ENCODE assay signal across 20 cellular contexts in genomic region chr17:59424331-59424730, GRCh38.
DNase-seq lines count a peak whose midpoint lies in the region; ATAC-seq, FAIRE-seq and TF ChIP-seq lines count a peak whose summit lies in the region.
"Had no signal": no experiment of that assay in that cellular context is flagged by ENCODE, and none has a peak within 500 bp of the region (broad histone marks: within the 10 kb centered on the region; RNA-seq: fewer than 3 reads in every experiment).

No MANE protein-coding gene starts in this region.

- H3K9ac ChIP-seq in astrocyte (ENCODE audit: low read length) = no peak overlapping the region
- no peak overlapping the region for H3K9ac ChIP-seq in parathyroid adenoma
- H3K9ac ChIP-seq: neural progenitor cell had no signal

- no peak for TF ChIP-seq CTCF in astrocyte (IDR thresholded peaks at IDR 0.05; ENCODE audit: insufficient read depth, low read depth, low read length)
- TF ChIP-seq CTCF in parathyroid adenoma (IDR thresholded peaks at IDR 0.05) = no peak
- TF ChIP-seq CTCF in left lung (IDR thresholded peaks at IDR 0.05) = no peak

- no peaks in the 10 kb centered on the region for H4K20me1 ChIP-seq in astrocyte (ENCODE audit: insufficient read depth, low read length)

- H3K4me1 Mint-ChIP-seq in astrocyte (ENCODE audit: low read depth, unreplicated experiment) = peaks cover 51% of the 10 kb centered on the region

- H3K79me2 ChIP-seq in ACC112 (ENCODE audit: control insufficient read depth, insufficient read depth, low read length, unreplicated experiment) (no peaks in the 10 kb centered on the region), astrocyte (ENCODE audit: insufficient read depth, low read length) (no peaks in the 10 kb centered on the region), parathyroid adenoma (no peaks in the 10 kb centered on the region)

- no peaks in the 10 kb centered on the region for H3K36me3 ChIP-seq in ACC112 (ENCODE audit: insufficient read depth, low read length)
- no peaks in the 10 kb centered on the region for H3K36me3 ChIP-seq in astrocyte (ENCODE audit: insufficient read depth, low read length)
- no peaks in the 10 kb centered on the region for H3K36me3 ChIP-seq in parathyroid adenoma (ENCODE audit: control insufficient read depth, insufficient read depth, low read length)
- no peaks in the 10 kb centered on the region for H3K36me3 ChIP-seq in left lung
- H3K36me3 ChIP-seq: lower lobe of right lung, neural progenitor cell, upper lobe of right lung had no signal

- H3K27me3 ChIP-seq in ACC112 (ENCODE audit: insufficient read depth, low read length) (no peaks in the 10 kb centered on the region), astrocyte (ENCODE audit: insufficient read depth, low read length) (no peaks in the 10 kb centered on the region), parathyroid adenoma (ENCODE audit: control insufficient read depth, insufficient read depth, low read length) (no peaks in the 10 kb centered on the region), left lung (no peaks in the 10 kb centered on the region)
- H3K27me3 ChIP-seq: neural progenitor cell, upper lobe of right lung had no signal

- no peak for DNase-seq in astrocyte (ENCODE audit: low read depth)
- DNase-seq in left cardiac atrium = no peak
- DNase-seq in left lung = no peak
- DNase-seq in activated CD4-positive, alpha-beta T cell treated with anti-CD3 and anti-CD28 coated beads for 48 hours = no peak
- no peak for DNase-seq in cerebellar nuclear complex (lab: John Stamatoyannopoulos, UW)
- no peak for DNase-seq in NCI-H2029 (lab: John Stamatoyannopoulos, UW)
- DNase-seq: activated CD4-positive, alpha-beta memory T cell treated with anti-CD3 and anti-CD28 coated beads, Interleukin-2, amount 10 ng/mL, durations not matched to agents 7 days and 5 days; amygdala; CD4-positive, CD25-positive, alpha-beta regulatory T cell; effector CD4-positive, alpha-beta T cell; lower lobe of right lung; NCI-H146; NCI-H510A; stimulated activated CD4-positive, alpha-beta T cell treated with anti-CD3 and anti-CD28 coated beads, Interleukin-2, amount 100 ng/mL, for 24 hours; upper lobe of right lung had no signal

- H3K27ac ChIP-seq in ACC112 (ENCODE audit: low read depth, low read length) (peak overlapping the region; percentile 98), astrocyte (ENCODE audit: low read depth, low read length) (no peak overlapping the region), parathyroid adenoma (peak overlapping the region; percentile 86), left lung (no peak overlapping the region)
- H3K27ac ChIP-seq: lower lobe of right lung, neural progenitor cell, upper lobe of right lung had no signal

- H3K9me3 Mint-ChIP-seq in astrocyte (ENCODE audit: unreplicated experiment) = peaks cover 15% of the 10 kb centered on the region
- H3K9me3 Mint-ChIP-seq: activated CD4-positive, alpha-beta memory T cell treated with anti-CD3 and anti-CD28 coated beads, Interleukin-2, amount 10 ng/mL, durations not matched to agents 7 days and 5 days; activated T-helper 1 cell treated with anti-CD3 and anti-CD28 coated beads, Interleukin-12 subunit alpha, Interleukin-12 subunit beta, Interleukin-2, Interleukin-4 antibody, amounts not matched to agents 30 ng/mL and 10 ng/mL and 1 ng/mL, durations not matched to agents 14 hours and 24 hours and 36 hours; CD4-positive, CD25-positive, alpha-beta regulatory T cell; neural progenitor cell had no signal

- H3K27ac Mint-ChIP-seq in astrocyte (ENCODE audit: unreplicated experiment) = peak overlapping the region; percentile 73
- H3K27ac Mint-ChIP-seq: activated CD4-positive, alpha-beta memory T cell treated with anti-CD3 and anti-CD28 coated beads, Interleukin-2, amount 10 ng/mL, durations not matched to agents 7 days and 5 days; activated T-helper 1 cell treated with anti-CD3 and anti-CD28 coated beads, Interleukin-12 subunit alpha, Interleukin-12 subunit beta, Interleukin-2, Interleukin-4 antibody, amounts not matched to agents 30 ng/mL and 10 ng/mL and 1 ng/mL, durations not matched to agents 14 hours and 24 hours and 36 hours; neural progenitor cell had no signal

- intact Hi-C loops in left cardiac atrium (cut with DNase I) = loop anchor here in 1 of 2 donors (5.0 kb wide), 1 partner anchor 37 kb away; no protein-coding TSS in a partner anchor
- intact Hi-C loops in left lung (cut with DNase I) = no loop called here

- H2AFZ ChIP-seq in ACC112 (ENCODE audit: low read length, unreplicated experiment) = no peak overlapping the region
- no peak overlapping the region for H2AFZ ChIP-seq in astrocyte (ENCODE audit: low read depth, low read length)
- H2AFZ ChIP-seq in parathyroid adenoma = peak overlapping the region; percentile 88
- H2AFZ ChIP-seq: neural progenitor cell had no signal

- peaks cover 65% of the 10 kb centered on the region for H3K4me1 ChIP-seq in ACC112 (ENCODE audit: control insufficient read depth, insufficient read depth, low read length, unreplicated experiment)
- H3K4me1 ChIP-seq in astrocyte (ENCODE audit: insufficient read depth, low read length) = peaks cover 31% of the 10 kb centered on the region
- H3K4me1 ChIP-seq in parathyroid adenoma = peaks cover 74% of the 10 kb centered on the region
- H3K4me1 ChIP-seq in left lung = peaks cover 17 to 31% of the 10 kb centered on the region in 2 donors

- H3K4me2 ChIP-seq in astrocyte (ENCODE audit: low read length) = no peak overlapping the region
- H3K4me2 ChIP-seq in parathyroid adenoma (ENCODE audit: low read length) = peak overlapping the region; percentile 42
- H3K4me2 ChIP-seq: A549, neural progenitor cell had no signal

- H3K27me3 Mint-ChIP-seq in astrocyte (ENCODE audit: low read depth, unreplicated experiment) = no peaks in the 10 kb centered on the region
- H3K27me3 Mint-ChIP-seq: activated CD4-positive, alpha-beta memory T cell treated with anti-CD3 and anti-CD28 coated beads, Interleukin-2, amount 10 ng/mL, durations not matched to agents 7 days and 5 days; CD4-positive, CD25-positive, alpha-beta regulatory T cell had no signal

- H3K36me3 Mint-ChIP-seq in astrocyte (ENCODE audit: low read depth, unreplicated experiment) = peaks cover 5% of the 10 kb centered on the region
- H3K36me3 Mint-ChIP-seq: CD4-positive, CD25-positive, alpha-beta regulatory T cell; neural progenitor cell had no signal

- H3K9me3 ChIP-seq in astrocyte (ENCODE audit: insufficient read depth, low read depth, low read length) (peaks cover 4% of the 10 kb centered on the region), parathyroid adenoma (ENCODE audit: control insufficient read depth, low read length) (no peaks in the 10 kb centered on the region), left lung (no peaks in the 10 kb centered on the region)
- H3K9me3 ChIP-seq: A549, lower lobe of right lung, upper lobe of right lung had no signal

- peak; percentile 18 to 36 for ATAC-seq in left cardiac atrium
- ATAC-seq in left lung = no peak
- ATAC-seq: lower lobe of right lung, upper lobe of right lung had no signal

- H3K4me3 Mint-ChIP-seq in astrocyte (ENCODE audit: unreplicated experiment) = no peak overlapping the region
- H3K4me3 Mint-ChIP-seq: activated CD4-positive, alpha-beta memory T cell treated with anti-CD3 and anti-CD28 coated beads, Interleukin-2, amount 10 ng/mL, durations not matched to agents 7 days and 5 days; activated T-helper 1 cell treated with anti-CD3 and anti-CD28 coated beads, Interleukin-12 subunit alpha, Interleukin-12 subunit beta, Interleukin-2, Interleukin-4 antibody, amounts not matched to agents 30 ng/mL and 10 ng/mL and 1 ng/mL, durations not matched to agents 14 hours and 24 hours and 36 hours; CD4-positive, CD25-positive, alpha-beta regulatory T cell; neural progenitor cell had no signal

- no peak overlapping the region for H3K4me3 ChIP-seq in ACC112 (ENCODE audit: low read depth, low read length)
- H3K4me3 ChIP-seq in astrocyte (ENCODE audit: insufficient read depth, low read depth, low read length) = no peak overlapping the region
- H3K4me3 ChIP-seq in parathyroid adenoma (ENCODE audit: low read depth, low read length) = no peak overlapping the region
- no peak overlapping the region for H3K4me3 ChIP-seq in left lung
- H3K4me3 ChIP-seq: A549, lower lobe of right lung, neural progenitor cell, upper lobe of right lung had no signal

- FAIRE-seq in astrocyte (lab: Jason Lieb, UNC) = no peak
- FAIRE-seq: A549 had no signal

Comparison
In these comparisons a context has a peak if more than half of its experiments do, and no peak if none do; other contexts are left out.
1. H3K27ac ChIP-seq: peak in ACC112 (single experiment) and parathyroid adenoma (single experiment); none in astrocyte (single experiment) and left lung (0 of 2).